ENCODE assay signal across 16 cellular contexts in the genomic region with DNA sequence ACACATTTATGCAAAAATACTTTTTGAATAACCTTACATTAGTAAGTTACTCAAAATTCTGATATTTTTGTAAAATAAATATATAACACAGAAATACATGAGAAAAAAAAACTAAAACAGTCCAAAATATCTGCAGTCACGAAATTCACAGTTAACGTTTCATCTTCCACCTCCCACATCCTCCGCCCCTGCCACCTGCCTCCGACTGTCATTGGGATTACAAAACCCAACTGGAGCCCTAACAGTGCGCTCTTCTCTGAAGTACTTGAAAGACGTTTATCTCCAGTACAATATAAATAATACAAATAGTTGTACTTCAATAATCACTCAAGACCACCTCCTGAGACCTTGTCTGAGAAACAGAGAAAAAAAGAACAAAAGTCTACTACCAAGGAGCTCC.
"Had no signal": no experiment of that assay in that cellular context is flagged by ENCODE, and none has a peak within 500 bp of the region (broad histone marks: within the 10 kb centered on the region; RNA-seq: fewer than 3 reads in every experiment).

No MANE protein-coding gene starts in this region.

- DNase-seq: activated CD4-positive, alpha-beta T cell treated with anti-CD3 and anti-CD28 coated beads for 4 hours; activated CD8-positive, alpha-beta memory T cell treated with anti-CD3 and anti-CD28 coated beads, Interleukin-2, amount 50 U/mL, for 4 hours; activated CD8-positive, alpha-beta T cell treated with anti-CD3 and anti-CD28 coated beads for 36 hours; activated gamma-delta T cell treated with Interleukin-2 at 50 U/mL for 16 hours; activated naive CD8-positive, alpha-beta T cell treated with anti-CD3 and anti-CD28 coated beads, Interleukin-2, amount 10 ng/mL, durations not matched to agents 7 days and 5 days; activated T-cell treated with anti-CD3 and anti-CD28 coated beads, Interleukin-2, amount 50 U/mL, for 72 hours; aorta; foreskin melanocyte; heart right ventricle; naive thymus-derived CD8-positive, alpha-beta T cell; ovary; small intestine had no signal

- FAIRE-seq: colon, endothelial cell of umbilical vein, islet of Langerhans, small intestine had no signal

- ATAC-seq: activated CD8-positive, alpha-beta T cell treated with anti-CD3 and anti-CD28 coated beads for 36 hours; activated T-cell treated with anti-CD3 and anti-CD28 coated beads, Interleukin-2, amount 50 U/mL, for 72 hours; heart right ventricle; naive thymus-derived CD8-positive, alpha-beta T cell; stimulated activated effector memory CD8-positive, alpha-beta T cell treated with anti-CD3 and anti-CD28 coated beads, Interleukin-12 subunit alpha, Interleukin-12 subunit beta, amount 100 ng/mL, for 72 hours had no signal
